8 cellular contexts compared by ENCODE assay signal in genomic region chr12:108773798-108774788, GRCh38. TPM values are rescaled to one million over a fixed set of nuclear protein-coding genes. Genes with fewer than 3 reads are reported as not detected.
DNase-seq lines count a peak whose midpoint lies in the region; ATAC-seq and TF ChIP-seq lines count a peak whose summit lies in the region.

No MANE protein-coding gene starts in this region.

- H3K4me3 Mint-ChIP-seq in activated CD4-positive, alpha-beta T cell treated with anti-CD3 and anti-CD28 coated beads, Interleukin-2, amount 10 ng/mL, durations not matched to agents 7 days and 5 days = no peak overlapping the region
- H3K4me3 Mint-ChIP-seq in immature natural killer cell = no peak overlapping the region

- POLR2A ChIA-PET in activated CD4-positive, alpha-beta T cell treated with anti-CD3 and anti-CD28 coated beads, Interleukin-2, amount 10 ng/mL, durations not matched to agents 7 days and 5 days (lab: Charles Lee) = no interaction called here

- in situ Hi-C loops in transverse colon (cut with MboI; ENCODE audit: low pct_ligation_motif_present in 1 of 4, low pct_unique_long_range_greater_than_20kb in 1 of 4, low sequenced_read_pairs in 3 of 4) = no loop called here

- TF ChIP-seq EP300 in transverse colon (IDR thresholded peaks at IDR 0.05; ENCODE audit: low read depth) = peak; percentile 99

- no peak overlapping the region for H3K4me2 ChIP-seq in DND-41 (ENCODE audit: insufficient read depth, low read length)

- peak; percentile 17 for DNase-seq in DND-41
- peak; percentile 66 for DNase-seq in NCI-H510A (lab: John Stamatoyannopoulos, UW)
- peak; percentile 90 for DNase-seq in dermis blood vessel endothelial cell
- DNase-seq in right lobe of liver = peak; percentile 82 to 86 (median 85)
- DNase-seq in transverse colon = peak; percentile 78
- DNase-seq in activated CD4-positive, alpha-beta T cell treated with anti-CD3 and anti-CD28 coated beads, Interleukin-2, amount 10 ng/mL, durations not matched to agents 7 days and 5 days = no peak
- DNase-seq in immature natural killer cell = no peak

- H3K27me3 ChIP-seq in DND-41 (ENCODE audit: insufficient read depth, low read length, poor library complexity) = no peaks in the 10 kb centered on the region
- H3K27me3 ChIP-seq in right lobe of liver = no peaks in the 10 kb centered on the region
- no peaks in the 10 kb centered on the region for H3K27me3 ChIP-seq in transverse colon

- ATAC-seq in DND-41 (ENCODE audit: insufficient read depth, low read depth) = peak; percentile 58; the same call in 2 of the 3 replicates
- ATAC-seq in right lobe of liver = peak; percentile 89 to 94 (median 93)
- ATAC-seq in HG02571 (IDR thresholded peaks at IDR 0.05; ENCODE audit: unreplicated experiment) = no peak

- H3K27me3 Mint-ChIP-seq in activated CD4-positive, alpha-beta T cell treated with anti-CD3 and anti-CD28 coated beads, Interleukin-2, amount 10 ng/mL, durations not matched to agents 7 days and 5 days = peaks cover 3% of the 10 kb centered on the region
- H3K27me3 Mint-ChIP-seq in immature natural killer cell (ENCODE audit: low read depth in 3 of 3) = peaks cover 0 to 3% (median 2%) of the 10 kb centered on the region in 3 donors

- no peak overlapping the region for H3K27ac ChIP-seq in DND-41 (ENCODE audit: low read length)
- H3K27ac ChIP-seq in right lobe of liver = peak overlapping the region; percentile 24 to 63 (median 38)
- H3K27ac ChIP-seq in transverse colon = peak overlapping the region; percentile 66 to 86 (median 76)

- H3K4me3 ChIP-seq in DND-41 (ENCODE audit: low read depth in 1 of 2, low read length in 2 of 2) (no peak overlapping the region), right lobe of liver (no peak overlapping the region), transverse colon (peak overlapping the region in 1 of 4 donors; percentile 17)

- CTCF ChIA-PET in activated CD4-positive, alpha-beta T cell treated with anti-CD3 and anti-CD28 coated beads, Interleukin-2, amount 10 ng/mL, durations not matched to agents 7 days and 5 days (lab: Charles Lee) = no interaction called here

- TF ChIP-seq POLR2A in right lobe of liver (IDR thresholded peaks at IDR 0.05) (no peak), transverse colon (IDR thresholded peaks at IDR 0.05) (peak; percentile 65)

- H3K36me3 ChIP-seq in DND-41 (ENCODE audit: insufficient read depth, low read length) = no peaks in the 10 kb centered on the region
- no peaks in the 10 kb centered on the region for H3K36me3 ChIP-seq in right lobe of liver
- no peaks in the 10 kb centered on the region for H3K36me3 ChIP-seq in transverse colon

- no peak for TF ChIP-seq CTCF in DND-41 (IDR thresholded peaks at IDR 0.05; ENCODE audit: borderline replicate concordance, extremely low read depth, low read length, poor library complexity, severe bottlenecking)
- no peak for TF ChIP-seq CTCF in right lobe of liver (IDR thresholded peaks at IDR 0.05)
- TF ChIP-seq CTCF in transverse colon (IDR thresholded peaks at IDR 0.05) = no peak

- H3K36me3 Mint-ChIP-seq in activated CD4-positive, alpha-beta T cell treated with anti-CD3 and anti-CD28 coated beads, Interleukin-2, amount 10 ng/mL, durations not matched to agents 7 days and 5 days (ENCODE audit: low read depth) = no peaks in the 10 kb centered on the region
- no peaks in the 10 kb centered on the region for H3K36me3 Mint-ChIP-seq in immature natural killer cell

- H2AFZ ChIP-seq in DND-41 (ENCODE audit: low read depth, low read length) = no peak overlapping the region

- peaks cover 1% of the 10 kb centered on the region for H3K4me1 Mint-ChIP-seq in activated CD4-positive, alpha-beta T cell treated with anti-CD3 and anti-CD28 coated beads, Interleukin-2, amount 10 ng/mL, durations not matched to agents 7 days and 5 days
- peaks cover under 1 to 2% of the 10 kb centered on the region in 2 donors for H3K4me1 Mint-ChIP-seq in immature natural killer cell

- no peak overlapping the region for H3K27ac Mint-ChIP-seq in activated CD4-positive, alpha-beta T cell treated with anti-CD3 and anti-CD28 coated beads, Interleukin-2, amount 10 ng/mL, durations not matched to agents 7 days and 5 days
- no peak overlapping the region for H3K27ac Mint-ChIP-seq in immature natural killer cell

- no peaks in the 10 kb centered on the region for H3K9me3 Mint-ChIP-seq in activated CD4-positive, alpha-beta T cell treated with anti-CD3 and anti-CD28 coated beads, Interleukin-2, amount 10 ng/mL, durations not matched to agents 7 days and 5 days
- H3K9me3 Mint-ChIP-seq in immature natural killer cell = peaks cover 0 to 1% (median 0%) of the 10 kb centered on the region in 6 donors

- no peaks in the 10 kb centered on the region for H3K4me1 ChIP-seq in DND-41 (ENCODE audit: insufficient read depth, low read length)
- peaks cover 0 to 14% (median 6%) of the 10 kb centered on the region in 4 donors for H3K4me1 ChIP-seq in right lobe of liver
- H3K4me1 ChIP-seq in transverse colon = peaks cover 11 to 38% (median 24%) of the 10 kb centered on the region in 4 donors

- H3K79me2 ChIP-seq in DND-41 (ENCODE audit: insufficient read depth, low read length) = no peaks in the 10 kb centered on the region

- intact Hi-C loops in right lobe of liver (cut with DNase I) (no loop called here), transverse colon (cut with DNase I; ENCODE audit: low total_unique reads) (no loop called here)

- no peak overlapping the region for H3K9ac ChIP-seq in DND-41 (ENCODE audit: low read depth, low read length)

- H4K20me1 ChIP-seq in DND-41 (ENCODE audit: insufficient read depth, low read length) = no peaks in the 10 kb centered on the region; the same call in 1 of the 2 replicates

- 33% methylated on average over 12 of the region's 23 CpGs for WGBS in right lobe of liver (ENCODE audit: insufficient coverage, low coverage, low lambda C conversion rate, missing lambda C conversion rate)
- WGBS in transverse colon (ENCODE audit: low coverage in 1 of 2), 2 donors = 24 to 64% methylated on average over 8 to 23 of the region's 23 CpGs

- H3K9me3 ChIP-seq in DND-41 (ENCODE audit: insufficient read depth, low read length, severe bottlenecking) (no peaks in the 10 kb centered on the region), right lobe of liver (no peaks in the 10 kb centered on the region), transverse colon (no peaks in the 10 kb centered on the region)

RNA-seq across cellular contexts. Expression of gene CORO1C, which starts 42.8 kb away (rescaled TPM):
- total RNA-seq in dermis blood vessel endothelial cell (131 and 213 TPM in 2 replicates), right lobe of liver (100 to 1,000 TPM in 1 of 6 experiments, 10 to 100 TPM in 5; 36.6 to 100 (median 57.5) TPM), transverse colon (100 to 1,000 TPM in 3 of 4 donors, 10 to 100 TPM in 1; 68.1 to 153 (median 128) TPM)
- 10 to 100 TPM; 38.5 to 41.3 TPM for total RNA-seq in activated CD4-positive, alpha-beta T cell treated with anti-CD3 and anti-CD28 coated beads, Interleukin-2, amount 10 ng/mL, durations not matched to agents 7 days and 5 days
- 10 to 100 TPM; 31.8 to 80.0 (median 32.1) TPM for polyA plus RNA-seq in immature natural killer cell

Comparison
In these comparisons a context has a peak if more than half of its experiments do, and no peak if none do; other contexts are left out.
1. DNase-seq: peak in DND-41 (single experiment), NCI-H510A (single experiment), dermis blood vessel endothelial cell (single experiment), right lobe of liver (3 of 3) and transverse colon (single experiment); none in activated CD4-positive, alpha-beta T cell treated with anti-CD3 and anti-CD28 coated beads, Interleukin-2, amount 10 ng/mL, durations not matched to agents 7 days and 5 days (single experiment) and immature natural killer cell (0 of 3).